In genomic region chr19:38303517-38304351, GRCh38 we compare ENCODE assay signal across 14 cellular contexts. TPM values are rescaled to one million over a fixed set of nuclear protein-coding genes. Genes with fewer than 3 reads are reported as not detected.
DNase-seq lines count a peak whose midpoint lies in the region; ATAC-seq and TF ChIP-seq lines count a peak whose summit lies in the region.
"Had no signal": no experiment of that assay in that cellular context is flagged by ENCODE, and none has a peak within 500 bp of the region (broad histone marks: within the 10 kb centered on the region; RNA-seq: fewer than 3 reads in every experiment).

Gene C19orf33 (plus strand): TSS chr19:38304251. CDS start chr19:38304262, 11 bp downstream.

- H4K20me1 ChIP-seq in smooth muscle cell (ENCODE audit: low read depth): no peaks in the 10 kb centered on the region

- H2AFZ ChIP-seq in smooth muscle cell (ENCODE audit: low read depth): no peak within 1 kb of the TSS

- H3K79me2 ChIP-seq in smooth muscle cell (ENCODE audit: low read depth): no peaks in the 10 kb centered on the region

- H3K9me3 ChIP-seq in HUES48 (ENCODE audit: control insufficient read depth, insufficient read depth, low read length) (no peaks in the 10 kb centered on the region), body of pancreas (no peaks in the 10 kb centered on the region), smooth muscle cell (replicated peaks; ENCODE audit: low read depth) (no peaks in the 10 kb centered on the region)
- H3K9me3 ChIP-seq: gastrocnemius medialis, testis had no signal

- TF ChIP-seq CTCF in body of pancreas (IDR thresholded peaks at IDR 0.05) (no peak), smooth muscle cell (IDR thresholded peaks at IDR 0.05; ENCODE audit: borderline replicate concordance, insufficient read depth, poor library complexity, severe bottlenecking) (no peak)

- DNase-seq in body of pancreas (peak in 3 of 4 donors; percentile 30 to 58 (median 32)), islet precursor cell (peak; percentile 93), smooth muscle cell (lab: John Stamatoyannopoulos, UW; ENCODE audit: unreplicated experiment) (no peak), amniotic stem cell (lab: John Stamatoyannopoulos, UW) (no peak), NCI-H2081 (lab: John Stamatoyannopoulos, UW) (no peak), SK-N-DZ (ENCODE audit: low spot score) (no peak), COLO668 (lab: John Stamatoyannopoulos, UW; ENCODE audit: unreplicated experiment) (no peak)
- DNase-seq: gastrocnemius medialis, GF-D8, NCI-H2171, T-helper 9 cell, testis had no signal

- H3K36me3 ChIP-seq in HUES48 (ENCODE audit: control insufficient read depth, insufficient read depth, low read length) (peaks cover 14% of the 10 kb centered on the region), body of pancreas (replicated peaks in 1 of 2; ENCODE audit: insufficient read depth in 1 of 2, low read depth in 2 of 2) (peaks cover 0 to 2% of the 10 kb centered on the region in 2 donors), smooth muscle cell (ENCODE audit: low read depth) (no peaks in the 10 kb centered on the region)

- H3K27me3 ChIP-seq in HUES48 (ENCODE audit: control insufficient read depth, insufficient read depth, low read length): no peaks in the 10 kb centered on the region
- no peaks in the 10 kb centered on the region for H3K27me3 ChIP-seq in body of pancreas
- H3K27me3 ChIP-seq in smooth muscle cell (ENCODE audit: low read depth): no peaks in the 10 kb centered on the region
- H3K27me3 ChIP-seq: gastrocnemius medialis, testis had no signal

- H3K9ac ChIP-seq in HUES48 (ENCODE audit: low read depth, low read length): peak within 1 kb of the TSS; percentile 19; the same call in 1 of the 2 replicates
- H3K9ac ChIP-seq in smooth muscle cell (ENCODE audit: low read depth): peak within 1 kb of the TSS; percentile 45

- H3K4me2 ChIP-seq in smooth muscle cell: peak within 1 kb of the TSS; percentile 73

- intact Hi-C loops in body of pancreas (cut with DNase I): no loop called here

- ATAC-seq in body of pancreas: no peak
- ATAC-seq: activated naive CD4-positive, alpha-beta T cell treated with anti-CD3 and anti-CD28 coated beads, Interleukin-2, amount 50 U/mL, for 72 hours; gastrocnemius medialis had no signal

- H3K4me1 ChIP-seq in HUES48 (ENCODE audit: control insufficient read depth, insufficient read depth, low read length): peaks cover 16% of the 10 kb centered on the region
- H3K4me1 ChIP-seq in body of pancreas: peaks cover 25% of the 10 kb centered on the region
- peaks cover 9% of the 10 kb centered on the region for H3K4me1 ChIP-seq in smooth muscle cell (ENCODE audit: low read depth)
- H3K4me1 ChIP-seq: gastrocnemius medialis, testis had no signal

- H3K4me3 ChIP-seq in HUES48 (ENCODE audit: low read depth, low read length) (peak within 1 kb of the TSS; percentile 57), body of pancreas (no peak within 1 kb of the TSS), smooth muscle cell (peak within 1 kb of the TSS; percentile 45)
- H3K4me3 ChIP-seq: gastrocnemius medialis had no signal

- WGBS in body of pancreas, 2 donors: 52 to 75% methylated on average over 4 to 21 of the region's 28 CpGs
- 39% methylated on average over 28 of the region's 28 CpGs for WGBS in smooth muscle cell (ENCODE audit: low lambda C conversion rate)

- no peak within 1 kb of the TSS for H3K27ac ChIP-seq in HUES48 (ENCODE audit: low read depth, low read length)
- peak within 1 kb of the TSS in 3 of 4 donors; percentile 5 to 50 (median 16) for H3K27ac ChIP-seq in body of pancreas
- H3K27ac ChIP-seq in smooth muscle cell (ENCODE audit: low read depth): peak within 1 kb of the TSS; percentile 65
- H3K27ac ChIP-seq: testis had no signal

- peak in 1 of 3 donors; percentile 19 for TF ChIP-seq POLR2A in body of pancreas (IDR thresholded peaks at IDR 0.05)

- peaks cover 7% of the 10 kb centered on the region for H3F3A ChIP-seq in smooth muscle cell (ENCODE audit: low read depth)

RNA-seq across cellular contexts. Expression of gene C19orf33, which starts in this region (rescaled TPM):
- total RNA-seq in body of pancreas (1 to 10 TPM in 1 of 2 donors, not detected in 1; 2.6 TPM), smooth muscle cell (97.5 and 136 TPM in 2 replicates)
- polyA plus RNA-seq in smooth muscle cell: 22.1 and 96.5 TPM in 2 replicates
- not detected in 2 replicates for polyA plus RNA-seq in SK-N-DZ (2014; cell fraction: cytosol; rRNA removed)
- not detected in 2 replicates for polyA plus RNA-seq in SK-N-DZ (2014; cell fraction: nucleus; rRNA removed)
- total RNA-seq: activated naive CD4-positive, alpha-beta T cell treated with anti-CD3 and anti-CD28 coated beads, Interleukin-2, amount 50 U/mL, for 72 hours had no signal

Comparison
In these comparisons a context has a peak if more than half of its experiments do, and no peak if none do; other contexts are left out.
1. RNA of gene C19orf33 (total RNA-seq): 97.5 to 136 TPM in smooth muscle cell; 2.6 TPM in body of pancreas; every median in the first group is over 10 times any median in the second.
2. H3K4me3 ChIP-seq: peak in HUES48 (single experiment) and smooth muscle cell (single experiment); none in body of pancreas (0 of 2).
3. DNase-seq: peak in body of pancreas (3 of 4) and islet precursor cell (single experiment); none in smooth muscle cell (single experiment), amniotic stem cell (single experiment), NCI-H2081 (0 of 2), SK-N-DZ (single experiment) and COLO668 (single experiment).